8 cellular contexts compared by ENCODE assay signal in the genomic region with DNA sequence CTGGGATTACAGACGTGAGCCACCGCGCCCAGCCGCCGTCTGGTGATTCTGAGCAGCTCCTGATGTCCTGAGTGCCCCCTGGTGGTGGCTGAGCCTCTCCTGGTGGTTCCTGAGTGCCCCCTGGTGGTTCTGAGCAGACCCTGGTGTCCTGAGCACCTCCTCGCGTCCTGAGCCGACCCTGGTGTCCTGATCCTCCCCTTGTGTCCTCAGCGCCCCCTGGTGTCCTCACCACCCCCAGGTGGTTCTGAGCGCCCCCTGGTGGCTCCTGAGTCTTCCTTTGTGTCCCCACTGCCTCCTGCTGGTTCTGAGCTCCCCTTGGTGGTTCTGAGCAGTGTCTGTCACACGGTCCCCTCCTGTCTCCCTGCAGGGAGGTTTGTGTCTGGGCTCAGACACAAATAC.
A peak's percentile ranks its signal among the peaks of the same experiment; 100 is the strongest.
DNase-seq lines count a peak whose midpoint lies in the region; ATAC-seq lines count a peak whose summit lies in the region.

No MANE protein-coding gene starts in this region.

- DNase-seq in T-helper 1 cell (peak; percentile 25 to 63 (median 40)), NOMO-1 treated with dmso at 0.1 percent for 144 hours (lab: John Stamatoyannopoulos, UW; ENCODE audit: unreplicated experiment) (no peak)
- DNase-seq in effector CD4-positive, alpha-beta T cell, result peak; percentile 24
- DNase-seq in stimulated activated CD8-positive, alpha-beta memory T cell treated with anti-CD3 and anti-CD28 coated beads, Interleukin-15, amount 100 ng/mL, for 48 hours (ENCODE audit: low read depth in 2 of 2), result peak; percentile 55 to 66

- ATAC-seq in GM18511 (IDR thresholded peaks at IDR 0.05; ENCODE audit: unreplicated experiment) (peak; percentile 64), HG02885 (IDR thresholded peaks at IDR 0.05; ENCODE audit: poor library complexity, unreplicated experiment) (peak; percentile 82), GM21390 (IDR thresholded peaks at IDR 0.05; ENCODE audit: unreplicated experiment) (no peak), HG03457 (IDR thresholded peaks at IDR 0.05; ENCODE audit: unreplicated experiment) (no peak)

Comparison
In these comparisons a context has a peak if more than half of its experiments do, and no peak if none do; other contexts are left out.
1. ATAC-seq: peak in GM18511 (single experiment) and HG02885 (single experiment); none in GM21390 (single experiment) and HG03457 (single experiment).